8 cellular contexts compared by ENCODE assay signal in the genomic region with DNA sequence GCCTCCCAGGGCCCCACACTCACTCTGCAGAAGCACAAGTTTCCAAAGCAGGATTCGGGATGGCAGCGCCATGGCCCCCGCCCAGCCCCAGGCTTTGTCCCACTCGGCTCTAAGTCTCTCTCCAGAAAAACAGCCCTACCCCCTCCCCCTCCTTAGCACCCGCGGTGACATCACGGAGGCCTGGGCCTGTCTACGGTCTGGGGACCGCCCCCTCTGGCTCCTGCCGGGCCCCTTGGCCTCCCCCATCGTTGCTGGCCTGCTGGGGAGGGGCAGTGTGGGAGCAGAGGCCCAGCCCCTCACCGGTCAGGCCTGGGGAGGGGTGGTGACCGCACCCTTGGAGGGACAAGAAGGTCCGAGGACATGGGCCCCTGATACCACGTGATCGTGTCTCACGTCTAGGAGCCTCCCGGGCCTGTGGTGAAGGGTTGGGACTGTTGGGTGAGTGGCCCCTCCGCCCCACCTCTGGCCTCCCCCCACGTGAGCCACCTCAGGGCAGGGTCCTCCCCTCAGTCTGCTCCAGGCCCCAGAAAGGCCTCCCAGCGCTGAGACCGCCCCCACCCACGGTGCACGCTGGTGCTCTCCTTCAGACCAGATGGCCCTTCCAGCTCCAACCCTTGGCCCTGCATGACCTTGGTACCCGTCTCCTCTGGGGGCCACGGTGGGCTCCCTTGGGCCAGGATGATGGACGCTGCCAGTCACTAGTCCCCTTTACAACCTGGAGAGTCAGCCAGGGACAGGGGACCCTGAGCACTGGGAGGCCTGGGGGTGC. TPM values are rescaled to one million over a fixed set of nuclear protein-coding genes. Genes with fewer than 3 reads are reported as not detected.
DNase-seq lines count a peak whose midpoint lies in the region; ATAC-seq and TF ChIP-seq lines count a peak whose summit lies in the region.

A gene with protein sequence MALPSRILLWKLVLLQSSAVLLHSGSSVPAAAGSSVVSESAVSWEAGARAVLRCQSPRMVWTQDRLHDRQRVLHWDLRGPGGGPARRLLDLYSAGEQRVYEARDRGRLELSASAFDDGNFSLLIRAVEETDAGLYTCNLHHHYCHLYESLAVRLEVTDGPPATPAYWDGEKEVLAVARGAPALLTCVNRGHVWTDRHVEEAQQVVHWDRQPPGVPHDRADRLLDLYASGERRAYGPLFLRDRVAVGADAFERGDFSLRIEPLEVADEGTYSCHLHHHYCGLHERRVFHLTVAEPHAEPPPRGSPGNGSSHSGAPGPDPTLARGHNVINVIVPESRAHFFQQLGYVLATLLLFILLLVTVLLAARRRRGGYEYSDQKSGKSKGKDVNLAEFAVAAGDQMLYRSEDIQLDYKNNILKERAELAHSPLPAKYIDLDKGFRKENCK (minus strand): TSS at position 123 of the 769 bp plus-strand sequence. CDS start 51 bp downstream, at position 72.

- H3K4me1 ChIP-seq in BLaER1 treated with 17β-estradiol and CSF1 and Interleukin-3, amounts not matched to agents 10 nM and 100 nM = peaks cover 25 to 46% (median 41%) of the 10 kb centered on the region in 10 experiments

- peak within 1 kb of the TSS in 10 of 11 experiments; percentile 13 to 67 (median 28); a peak in 15 of 22 replicates for H3K9ac ChIP-seq in BLaER1 treated with 17β-estradiol and CSF1 and Interleukin-3, amounts not matched to agents 10 nM and 100 nM

- no peaks in the 10 kb centered on the region for H3K9me3 ChIP-seq in BLaER1 treated with 17β-estradiol and CSF1 and Interleukin-3, amounts not matched to agents 10 nM and 100 nM (replicated peaks in 1 of 11)
- no peaks in the 10 kb centered on the region for H3K9me3 ChIP-seq in T-helper 17 cell (ENCODE audit: control insufficient read depth, low read length, poor library complexity, severe bottlenecking)

- TF ChIP-seq CTCF in glutamatergic neuron (IDR thresholded peaks at IDR 0.05; ENCODE audit: partially characterized antibody, unreplicated experiment) (no peak), osteocyte (IDR thresholded peaks at IDR 0.05) (no peak)

- H3K4me1 Mint-ChIP-seq in T-helper 17 cell (peaks cover 10% of the 10 kb centered on the region), glutamatergic neuron (ENCODE audit: low read depth, unreplicated experiment) (peaks cover 11% of the 10 kb centered on the region), osteocyte (ENCODE audit: unreplicated experiment) (peaks cover 59% of the 10 kb centered on the region), immature natural killer cell (peaks cover 0 to 2% of the 10 kb centered on the region in 2 donors)

- peaks cover 19 to 35% (median 20%) of the 10 kb centered on the region in 11 experiments for H3K27me3 ChIP-seq in BLaER1 treated with 17β-estradiol and CSF1 and Interleukin-3, amounts not matched to agents 10 nM and 100 nM

- peak within 1 kb of the TSS in 4 of 11 experiments; percentile 41 to 52 (median 44); a peak in 7 of 22 replicates for H3K27ac ChIP-seq in BLaER1 treated with 17β-estradiol and CSF1 and Interleukin-3, amounts not matched to agents 10 nM and 100 nM

- no peaks in the 10 kb centered on the region for H3K27me3 Mint-ChIP-seq in T-helper 17 cell
- H3K27me3 Mint-ChIP-seq in glutamatergic neuron (ENCODE audit: unreplicated experiment) = peaks cover 8% of the 10 kb centered on the region
- H3K27me3 Mint-ChIP-seq in osteocyte (ENCODE audit: unreplicated experiment) = no peaks in the 10 kb centered on the region
- peaks cover 2 to 5% (median 5%) of the 10 kb centered on the region in 3 donors for H3K27me3 Mint-ChIP-seq in immature natural killer cell (ENCODE audit: low read depth in 3 of 3)

- H4K20me1 ChIP-seq in BLaER1 treated with 17β-estradiol and CSF1 and Interleukin-3, amounts not matched to agents 10 nM and 100 nM = peaks cover 0 to 31% (median 11%) of the 10 kb centered on the region in 11 experiments; a peak in 14 of 22 replicates

- DNase-seq in T-helper 17 cell (peak in 1 of 3 donors; percentile 6), glutamatergic neuron (peak; percentile 22), osteocyte (ENCODE audit: extremely low spot score, unreplicated experiment) (no peak), immature natural killer cell (no peak)

- peaks cover 2% of the 10 kb centered on the region for H3K9me3 Mint-ChIP-seq in glutamatergic neuron (ENCODE audit: unreplicated experiment)
- no peaks in the 10 kb centered on the region for H3K9me3 Mint-ChIP-seq in osteocyte (ENCODE audit: unreplicated experiment)
- no peaks in the 10 kb centered on the region for H3K9me3 Mint-ChIP-seq in immature natural killer cell

- H3K4me3 Mint-ChIP-seq in T-helper 17 cell (peak within 1 kb of the TSS; percentile 63), glutamatergic neuron (ENCODE audit: unreplicated experiment) (peak within 1 kb of the TSS; percentile 25), osteocyte (ENCODE audit: unreplicated experiment) (peak within 1 kb of the TSS; percentile 90), immature natural killer cell (no peak within 1 kb of the TSS)

- H3K36me3 Mint-ChIP-seq in T-helper 17 cell (ENCODE audit: low read depth) (no peaks in the 10 kb centered on the region), glutamatergic neuron (ENCODE audit: unreplicated experiment) (no peaks in the 10 kb centered on the region), osteocyte (ENCODE audit: unreplicated experiment) (peaks cover 2% of the 10 kb centered on the region), immature natural killer cell (no peaks in the 10 kb centered on the region)

- peak within 1 kb of the TSS in 3 of 10 experiments; percentile 8 to 42 (median 13); a peak in 5 of 20 replicates for H3K4me3 ChIP-seq in BLaER1 treated with 17β-estradiol and CSF1 and Interleukin-3, amounts not matched to agents 10 nM and 100 nM

- peak within 1 kb of the TSS; percentile 39 to 99 (median 88) for H3K4me2 ChIP-seq in BLaER1 treated with 17β-estradiol and CSF1 and Interleukin-3, amounts not matched to agents 10 nM and 100 nM

- H3K27ac Mint-ChIP-seq in T-helper 17 cell (no peak within 1 kb of the TSS), glutamatergic neuron (ENCODE audit: unreplicated experiment) (no peak within 1 kb of the TSS), osteocyte (ENCODE audit: unreplicated experiment) (peak within 1 kb of the TSS; percentile 90), immature natural killer cell (peak within 1 kb of the TSS in 1 of 6 donors; percentile 24)

- ATAC-seq in T-helper 17 cell (no peak), HG03439 (IDR thresholded peaks at IDR 0.05; ENCODE audit: unreplicated experiment) (no peak), HG02588 (IDR thresholded peaks at IDR 0.05; ENCODE audit: unreplicated experiment) (no peak), HG03469 (IDR thresholded peaks at IDR 0.05; ENCODE audit: unreplicated experiment) (no peak)

- H3K36me3 ChIP-seq in BLaER1 treated with 17β-estradiol and CSF1 and Interleukin-3, amounts not matched to agents 10 nM and 100 nM = no peaks in the 10 kb centered on the region

RNA-seq across cellular contexts. Expression of the gene that starts here (rescaled TPM):
- total RNA-seq in T-helper 17 cell (1 to 10 TPM in 1 of 2 donors, under 1 TPM in 1; 0.42 to 1.0 TPM), glutamatergic neuron (ENCODE audit: unreplicated experiment) (7.7 TPM), osteocyte (440 and 449 TPM in 2 replicates)
- polyA plus RNA-seq in immature natural killer cell = not detected

Comparison
In these comparisons a context has a peak if more than half of its experiments do, and no peak if none do; other contexts are left out.
1. RNA of the gene that starts here (total RNA-seq): 440 to 449 TPM in osteocyte; 7.7 TPM in glutamatergic neuron (single experiment) and 0.42 to 1.0 TPM in T-helper 17 cell; every median in the first group is over 10 times any median in the second.
2. H3K4me3 Mint-ChIP-seq: peak in T-helper 17 cell (single experiment), glutamatergic neuron (single experiment) and osteocyte (single experiment); none in immature natural killer cell (0 of 5).